ENCODE assay signal across 25 cellular contexts in the genomic region with DNA sequence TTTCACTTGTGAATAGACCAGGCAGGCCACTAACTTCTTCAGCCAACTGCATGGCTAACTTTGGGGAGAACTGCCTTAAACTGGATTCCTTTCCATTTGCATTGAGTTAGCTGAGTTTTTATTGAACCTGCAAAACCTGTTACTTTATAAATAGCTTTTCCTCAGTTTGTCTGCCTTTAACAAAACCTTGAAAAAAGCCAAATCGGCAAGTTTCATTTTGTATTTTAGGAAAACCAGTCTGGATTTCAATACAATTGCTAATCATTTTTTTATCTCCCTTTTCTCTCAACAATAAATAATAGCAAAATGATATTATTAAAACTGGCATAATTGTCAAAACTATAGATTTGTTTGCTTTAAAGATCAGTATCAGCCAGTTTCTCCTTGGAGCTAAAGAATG.
"Had no signal": no experiment of that assay in that cellular context is flagged by ENCODE, and none has a peak within 500 bp of the region (broad histone marks: within the 10 kb centered on the region; RNA-seq: fewer than 3 reads in every experiment).

No MANE protein-coding gene starts in this region.

- H3K9me3 Mint-ChIP-seq: activated CD8-positive, alpha-beta T cell treated with anti-CD3 and anti-CD28 coated beads for 36 hours; activated naive CD8-positive, alpha-beta T cell treated with anti-CD3 and anti-CD28 coated beads for 36 hours; activated T-cell treated with anti-CD3 and anti-CD28 coated beads, Interleukin-2, amount 50 U/mL, for 4 hours had no signal

- H3K27me3 Mint-ChIP-seq: activated CD8-positive, alpha-beta T cell treated with anti-CD3 and anti-CD28 coated beads for 36 hours; activated naive CD4-positive, alpha-beta T cell treated with anti-CD3 and anti-CD28 coated beads, Interleukin-2, amount 10 ng/mL, durations not matched to agents 7 days and 5 days; activated naive CD8-positive, alpha-beta T cell treated with anti-CD3 and anti-CD28 coated beads for 36 hours had no signal

- H3K27me3 ChIP-seq: brain microvascular endothelial cell had no signal

- H3K4me3 Mint-ChIP-seq: activated CD8-positive, alpha-beta T cell treated with anti-CD3 and anti-CD28 coated beads for 36 hours; activated naive CD4-positive, alpha-beta T cell treated with anti-CD3 and anti-CD28 coated beads, Interleukin-2, amount 10 ng/mL, durations not matched to agents 7 days and 5 days; activated naive CD8-positive, alpha-beta T cell treated with anti-CD3 and anti-CD28 coated beads for 36 hours had no signal

- H3K36me3 Mint-ChIP-seq: activated naive CD4-positive, alpha-beta T cell treated with anti-CD3 and anti-CD28 coated beads, Interleukin-2, amount 10 ng/mL, durations not matched to agents 7 days and 5 days had no signal

- H3K27ac ChIP-seq: brain microvascular endothelial cell, SK-N-MC, VCaP had no signal

- H3K27ac Mint-ChIP-seq: activated CD8-positive, alpha-beta T cell treated with anti-CD3 and anti-CD28 coated beads for 36 hours; activated naive CD4-positive, alpha-beta T cell treated with anti-CD3 and anti-CD28 coated beads, Interleukin-2, amount 10 ng/mL, durations not matched to agents 7 days and 5 days; activated naive CD8-positive, alpha-beta T cell treated with anti-CD3 and anti-CD28 coated beads for 36 hours had no signal

- H3K36me3 ChIP-seq: brain microvascular endothelial cell had no signal

- DNase-seq: activated CD4-positive, alpha-beta T cell treated with anti-CD3 and anti-CD28 coated beads, Interleukin-2, amount 50 U/mL, for 1 hour; activated CD4-positive, CD25-positive, alpha-beta regulatory T cell; activated CD8-positive, alpha-beta T cell treated with anti-CD3 and anti-CD28 coated beads for 36 hours; activated gamma-delta T cell treated with Interleukin-2 at 50 U/mL for 16 hours; activated naive CD4-positive, alpha-beta T cell treated with anti-CD3 and anti-CD28 coated beads, Interleukin-2, amount 10 ng/mL, durations not matched to agents 7 days and 5 days; activated naive CD8-positive, alpha-beta T cell treated with anti-CD3 and anti-CD28 coated beads for 36 hours; activated T-cell treated with anti-CD3 and anti-CD28 coated beads, Interleukin-2, amount 50 U/mL, for 4 hours; brain microvascular endothelial cell; cerebellar nuclear complex; Karpas-422; NCI-H1048; NCI-H1417; NCI-H1694; NCI-H2029; NCI-H2107; NCI-H2171 treated with DMSO at 0.1 percent for 48 hours; NCI-H226; NCI-H510A; NCI-H526 treated with DMSO at 0.1 percent for 48 hours; NCI-H82; NK-92 treated with Interleukin-12 subunit alpha and Interleukin-12 subunit beta, amount 100 ng/mL, for 24 hours had no signal

- ATAC-seq: activated CD8-positive, alpha-beta T cell treated with anti-CD3 and anti-CD28 coated beads for 36 hours; activated T-cell treated with anti-CD3 and anti-CD28 coated beads, Interleukin-2, amount 50 U/mL, for 4 hours; Panc1; Right ventricle myocardium inferior had no signal

- H3K4me3 ChIP-seq: SK-N-MC had no signal
